In genomic region chr10:97736902-97737769, GRCh38 we compare ENCODE assay signal across 1 cellular context.
TF ChIP-seq lines count a peak whose summit lies in the region.

Gene ZFYVE27 (plus strand): TSS chr10:97737128. CDS start chr10:97738478, 1,350 bp downstream.

TF ChIP-seq in K562, 482 proteins besides CTCF, POLR2A, EP300 and RAD21 (continued from another document and continues in another):
- TF ChIP-seq ARID3B (CRISPR knock-in tag; IDR thresholded peaks at IDR 0.05; ENCODE audit: borderline replicate concordance) (no peak), XRCC3 (IDR thresholded peaks at IDR 0.05) (no peak), ELK1 (CRISPR knock-in tag; IDR thresholded peaks at IDR 0.05) (no peak), ZC3H8 (IDR thresholded peaks at IDR 0.05) (no peak), ZEB2 (IDR thresholded peaks at IDR 0.05) (no peak), KHSRP (IDR thresholded peaks at IDR 0.05) (peak; percentile 53; the same call in 1 of the 2 replicates), ZNF175 (CRISPR knock-in tag; IDR thresholded peaks at IDR 0.05; ENCODE audit: low read depth) (peak; percentile 72), MLLT1 (IDR thresholded peaks at IDR 0.05) (no peak), CHD1 (IDR thresholded peaks at IDR 0.05; ENCODE audit: low read length) (no peak), ZNF655 (CRISPR knock-in tag; IDR thresholded peaks at IDR 0.05) (no peak), ZNF232 (CRISPR knock-in tag; IDR thresholded peaks at IDR 0.05) (0 out of 2 replicates have a peak, but pooled peaks have one; percentile 22), ZKSCAN1 (IDR thresholded peaks at IDR 0.05; ENCODE audit: low read depth, low read length) (no peak), ZSCAN32 (CRISPR knock-in tag; IDR thresholded peaks at IDR 0.05) (no peak), HDAC1 (IDR thresholded peaks at IDR 0.05) (peak in 1 of 2 experiments; percentile 73; a peak in 2 of 4 replicates), NFE2L1 (tag; IDR thresholded peaks at IDR 0.05; ENCODE audit: borderline replicate concordance, low read depth) (no peak), MGA (IDR thresholded peaks at IDR 0.05) (peak; percentile 100), FOXJ2 (tag; IDR thresholded peaks at IDR 0.05) (no peak), PYGO2 (tag; IDR thresholded peaks at IDR 0.05) (no peak), ZNF212 (CRISPR knock-in tag; IDR thresholded peaks at IDR 0.05) (no peak), ZNF740 (CRISPR knock-in tag; IDR thresholded peaks at IDR 0.05) (no peak), ZNF740 (tag; IDR thresholded peaks at IDR 0.05) (no peak), HEY1 (CRISPR knock-in tag; IDR thresholded peaks at IDR 0.05; ENCODE audit: borderline replicate concordance) (no peak), U2AF2 (optimal IDR thresholded peaks at IDR 0.05; ENCODE audit: low read depth, low read length) (no peak), MCM7 (IDR thresholded peaks at IDR 0.05) (no peak), TARDBP (IDR thresholded peaks at IDR 0.05) (no peak), FOXO4 (CRISPR knock-in tag; IDR thresholded peaks at IDR 0.05) (no peak), CHCHD3 (CRISPR knock-in tag; IDR thresholded peaks at IDR 0.05) (no peak), ZNF766 (CRISPR knock-in tag; conservative IDR thresholded peaks at IDR 0.05) (no peak), OTX1 (CRISPR knock-in tag; IDR thresholded peaks at IDR 0.05) (no peak), ZBTB12 (CRISPR knock-in tag; IDR thresholded peaks at IDR 0.05) (peak; percentile 72), CHD4 (IDR thresholded peaks at IDR 0.05; ENCODE audit: insufficient read depth, insufficient replicate concordance, low read depth, low read length, poor library complexity, severe bottlenecking) (no peak), HDGF (IDR thresholded peaks at IDR 0.05) (no peak), RFX1 (IDR thresholded peaks at IDR 0.05) (no peak), HOXB6 (CRISPR knock-in tag; IDR thresholded peaks at IDR 0.05; ENCODE audit: borderline replicate concordance) (no peak), PHF21A (IDR thresholded peaks at IDR 0.05; ENCODE audit: borderline replicate concordance, low read depth) (no peak), HINFP (tag; conservative IDR thresholded peaks at IDR 0.05; ENCODE audit: low read depth) (no peak), HNRNPUL1 (IDR thresholded peaks at IDR 0.05; ENCODE audit: low read length) (no peak), CBFB (CRISPR knock-in tag; IDR thresholded peaks at IDR 0.05) (no peak)
